Comparison of ENCODE assay signal across 8 cellular contexts in the genomic region with DNA sequence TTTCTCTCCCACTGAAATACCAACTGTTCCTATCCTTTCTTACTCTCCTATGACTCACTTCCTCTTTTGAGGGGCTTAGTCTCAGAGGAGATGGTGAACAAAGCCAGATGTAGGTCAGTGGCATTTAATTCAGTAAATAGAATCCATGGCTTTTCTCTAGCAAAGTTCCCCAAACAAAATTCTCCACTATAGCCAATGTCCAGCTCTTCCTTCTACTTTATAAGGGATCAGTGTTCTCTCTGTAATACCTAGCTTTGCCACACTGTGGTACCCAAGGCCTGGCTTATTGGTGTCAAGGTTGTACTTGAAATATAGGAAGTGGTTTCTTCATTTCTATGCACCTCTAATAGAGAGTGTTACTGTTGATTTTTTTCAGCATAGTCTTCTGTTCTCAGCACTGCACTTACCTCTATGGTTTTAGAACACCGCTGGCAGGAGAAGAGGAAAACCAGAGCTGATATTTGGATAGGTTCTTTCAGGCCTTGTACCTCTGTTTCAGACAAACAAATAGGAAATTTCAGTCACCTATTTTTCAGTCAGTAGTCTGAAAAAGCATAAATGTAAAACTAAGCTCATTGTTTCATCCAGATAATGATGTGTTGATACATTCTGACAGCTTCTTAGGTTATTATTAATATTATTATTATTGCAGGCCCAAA. TPM values are rescaled to one million over a fixed set of nuclear protein-coding genes. Genes with fewer than 3 reads are reported as not detected.
DNase-seq lines count a peak whose midpoint lies in the region; ATAC-seq, FAIRE-seq and TF ChIP-seq lines count a peak whose summit lies in the region.

No MANE protein-coding gene starts in this region.

- H3K36me3 ChIP-seq in parathyroid adenoma (ENCODE audit: control insufficient read depth, insufficient read depth, low read length), result no peaks in the 10 kb centered on the region

- no peak overlapping the region for H3K4me2 ChIP-seq in parathyroid adenoma (ENCODE audit: low read length)

- H3K4me3 ChIP-seq in Jurkat, Clone E6-1 (ENCODE audit: low read length), result no peak overlapping the region
- no peak overlapping the region for H3K4me3 ChIP-seq in parathyroid adenoma (ENCODE audit: low read depth, low read length)
- H3K4me3 ChIP-seq in coronary artery, result no peak overlapping the region

- no peak overlapping the region for H3K9ac ChIP-seq in parathyroid adenoma

- H3K4me1 ChIP-seq in parathyroid adenoma, result peaks cover 4% of the 10 kb centered on the region

- no peaks in the 10 kb centered on the region for H3K27me3 ChIP-seq in parathyroid adenoma (ENCODE audit: control insufficient read depth, insufficient read depth, low read length)

- peak; percentile 98 for ATAC-seq in GM21786 (IDR thresholded peaks at IDR 0.05; ENCODE audit: unreplicated experiment)

- peak; percentile 87 for FAIRE-seq in frontal cortex (lab: Jason Lieb, UNC)

- no peak overlapping the region for H2AFZ ChIP-seq in parathyroid adenoma

- H3K27ac ChIP-seq in parathyroid adenoma, result no peak overlapping the region
- H3K27ac ChIP-seq in coronary artery, result no peak overlapping the region

- no peaks in the 10 kb centered on the region for H3K9me3 ChIP-seq in parathyroid adenoma (ENCODE audit: control insufficient read depth, low read length)

- TF ChIP-seq CTCF in parathyroid adenoma (IDR thresholded peaks at IDR 0.05) (peak; percentile 88), coronary artery (IDR thresholded peaks at IDR 0.05) (no peak)

- no peaks in the 10 kb centered on the region for H3K79me2 ChIP-seq in parathyroid adenoma

- DNase-seq in GF-D8 (lab: John Stamatoyannopoulos, UW), result peak; percentile 3
- DNase-seq in Jurkat, Clone E6-1 (ENCODE audit: low read depth, low spot score), result peak; percentile 77
- DNase-seq in RPMI7951 (ENCODE audit: low read depth), result peak; percentile 84
- DNase-seq in activated effector memory CD4-positive, alpha-beta T cell treated with Interleukin-2 at 50 U/mL for 16 hours, result peak; percentile 35
- peak; percentile 24 to 38 for DNase-seq in frontal cortex (ENCODE audit: low spot score in 2 of 2)
- no peak for DNase-seq in coronary artery (ENCODE audit: low spot score)

RNA-seq across cellular contexts. Expression of a gene that starts 40.6 kb away (rescaled TPM):
- polyA plus RNA-seq in Jurkat, Clone E6-1 (2012; ENCODE audit: insufficient read depth, insufficient read length), result 1.0 TPM
- total RNA-seq in RPMI7951 (2014; rRNA removed; shearing (Covaris generic)), result 25.2 and 28.4 TPM in 2 replicates
- total RNA-seq in frontal cortex, result 2.0 TPM
